Comparison of ENCODE assay signal across 1 cellular context in genomic region chr1:10430216-10431064, GRCh38.
TF ChIP-seq lines count a peak whose summit lies in the region.

Gene CENPS (plus strand): TSS chr1:10430433. CDS start chr1:10430518, 85 bp downstream.

TF ChIP-seq in HepG2, 621 proteins besides CTCF, POLR2A, EP300 and RAD21 (continued from another document and continues in another):
- TF ChIP-seq PLSCR1 (CRISPR knock-in tag; IDR thresholded peaks at IDR 0.05; ENCODE audit: borderline replicate concordance) (no peak; the same call in 1 of the 2 replicates), NR2F6 (IDR thresholded peaks at IDR 0.05) (no peak), NR2F6 (CRISPR knock-in tag; IDR thresholded peaks at IDR 0.05) (no peak), ZNF232 (CRISPR knock-in tag; IDR thresholded peaks at IDR 0.05; ENCODE audit: borderline replicate concordance) (peak; percentile 76; the same call in 1 of the 2 replicates), GPBP1L1 (CRISPR knock-in tag; IDR thresholded peaks at IDR 0.05) (no peak), RBM39 (IDR thresholded peaks at IDR 0.05; ENCODE audit: low read depth, low read length, poor library complexity, severe bottlenecking) (no peak), HDAC2 (CRISPR knock-in tag; IDR thresholded peaks at IDR 0.05) (peak; percentile 81), RAD51 (IDR thresholded peaks at IDR 0.05; ENCODE audit: borderline replicate concordance) (no peak), ZNF550 (CRISPR knock-in tag; IDR thresholded peaks at IDR 0.05; ENCODE audit: borderline replicate concordance) (0 out of 2 replicates have a peak, but pooled peaks have one; percentile 23), GABPB1 (CRISPR knock-in tag; IDR thresholded peaks at IDR 0.05) (peak; percentile 87), MNT (IDR thresholded peaks at IDR 0.05) (no peak; the same call in 1 of the 2 replicates), ZNF33B (CRISPR knock-in tag; IDR thresholded peaks at IDR 0.05) (peak; percentile 94), HOXA9 (CRISPR knock-in tag; IDR thresholded peaks at IDR 0.05; ENCODE audit: borderline replicate concordance) (peak; percentile 98), YEATS2 (CRISPR knock-in tag; IDR thresholded peaks at IDR 0.05; ENCODE audit: borderline replicate concordance) (peak; percentile 88; the same call in 1 of the 2 replicates), KMT2A (CRISPR knock-in tag; IDR thresholded peaks at IDR 0.05) (peak; percentile 80; the same call in 1 of the 2 replicates), DR1 (CRISPR knock-in tag; IDR thresholded peaks at IDR 0.05) (peak; percentile 73; the same call in 1 of the 2 replicates), ZFP36 (IDR thresholded peaks at IDR 0.05; ENCODE audit: borderline replicate concordance, low read depth, low read length, partially characterized antibody) (no peak), ZFY (CRISPR knock-in tag; IDR thresholded peaks at IDR 0.05) (peak; percentile 96), ZSCAN21 (CRISPR knock-in tag; IDR thresholded peaks at IDR 0.05; ENCODE audit: borderline replicate concordance) (peak; percentile 95), SCMH1 (CRISPR knock-in tag; IDR thresholded peaks at IDR 0.05; ENCODE audit: borderline replicate concordance) (no peak), BRCA1 (CRISPR knock-in tag; IDR thresholded peaks at IDR 0.05) (no peak), ZSCAN25 (CRISPR knock-in tag; IDR thresholded peaks at IDR 0.05) (peak; percentile 77), TRAFD1 (CRISPR knock-in tag; IDR thresholded peaks at IDR 0.05; ENCODE audit: borderline replicate concordance) (no peak), GTF2F1 (IDR thresholded peaks at IDR 0.05; ENCODE audit: low read length) (no peak), RFX3 (CRISPR knock-in tag; IDR thresholded peaks at IDR 0.05) (peak; percentile 84), NR1H2 (CRISPR knock-in tag; IDR thresholded peaks at IDR 0.05; ENCODE audit: borderline replicate concordance, low read depth) (no peak), HBP1 (CRISPR knock-in tag; IDR thresholded peaks at IDR 0.05; ENCODE audit: low read depth) (peak; percentile 94), ZNF749 (CRISPR knock-in tag; IDR thresholded peaks at IDR 0.05; ENCODE audit: borderline replicate concordance) (peak; percentile 98), PHF21A (CRISPR knock-in tag; IDR thresholded peaks at IDR 0.05) (0 out of 2 replicates have a peak, but pooled peaks have one; percentile 23), CHD2 (IDR thresholded peaks at IDR 0.05; ENCODE audit: low read depth, low read length) (peak; percentile 46; the same call in 1 of the 2 replicates), SRSF9 (IDR thresholded peaks at IDR 0.05; ENCODE audit: borderline replicate concordance, insufficient read depth, low read depth, low read length, poor library complexity, severe bottlenecking) (no peak), HOMEZ (CRISPR knock-in tag; IDR thresholded peaks at IDR 0.05; ENCODE audit: low read depth) (no peak; the same call in 1 of the 2 replicates), SP5 (CRISPR knock-in tag; IDR thresholded peaks at IDR 0.05; ENCODE audit: borderline replicate concordance, low read depth) (peak; percentile 34; the same call in 1 of the 2 replicates), ZNF547 (CRISPR knock-in tag; IDR thresholded peaks at IDR 0.05) (peak; percentile 98), TBX2 (CRISPR knock-in tag; IDR thresholded peaks at IDR 0.05; ENCODE audit: borderline replicate concordance) (peak; percentile 92), ELF4 (CRISPR knock-in tag; IDR thresholded peaks at IDR 0.05; ENCODE audit: borderline replicate concordance) (no peak), ZNF614 (CRISPR knock-in tag; IDR thresholded peaks at IDR 0.05; ENCODE audit: borderline replicate concordance) (no peak), ZNF512 (CRISPR knock-in tag; IDR thresholded peaks at IDR 0.05) (no peak), DPF2 (CRISPR knock-in tag; IDR thresholded peaks at IDR 0.05; ENCODE audit: borderline replicate concordance, low read depth) (no peak), ZSCAN20 (CRISPR knock-in tag; IDR thresholded peaks at IDR 0.05; ENCODE audit: borderline replicate concordance) (peak; percentile 90; the same call in 1 of the 2 replicates), PAXIP1 (CRISPR knock-in tag; conservative IDR thresholded peaks at IDR 0.05) (peak; percentile 70), FOXA3 (CRISPR knock-in tag; IDR thresholded peaks at IDR 0.05) (peak; percentile 69), E2F1 (CRISPR knock-in tag; IDR thresholded peaks at IDR 0.05) (peak; percentile 96), HOXA3 (CRISPR knock-in tag; IDR thresholded peaks at IDR 0.05) (peak; percentile 81), CBX2 (IDR thresholded peaks at IDR 0.05; ENCODE audit: low read depth, low read length) (no peak), CBX2 (CRISPR knock-in tag; IDR thresholded peaks at IDR 0.05; ENCODE audit: low read depth) (no peak), ATF2 (CRISPR knock-in tag; IDR thresholded peaks at IDR 0.05) (peak; percentile 65; the same call in 1 of the 2 replicates), GLI4 (CRISPR knock-in tag; IDR thresholded peaks at IDR 0.05; ENCODE audit: borderline replicate concordance) (peak; percentile 93; the same call in 1 of the 2 replicates), ZFX (CRISPR knock-in tag; IDR thresholded peaks at IDR 0.05; ENCODE audit: low read depth) (peak; percentile 91), ZNF713 (CRISPR knock-in tag; IDR thresholded peaks at IDR 0.05) (peak; percentile 95; the same call in 1 of the 2 replicates), MEF2D (CRISPR knock-in tag; IDR thresholded peaks at IDR 0.05) (0 out of 2 replicates have a peak, but pooled peaks have one; percentile 19)
